1 cellular context compared by ENCODE assay signal in genomic region chr6:34554593-34555322, GRCh38.
A peak's percentile ranks its signal among the peaks of the same experiment; 100 is the strongest.
TF ChIP-seq lines count a peak whose summit lies in the region.

No MANE protein-coding gene starts in this region.

TF ChIP-seq in HepG2, 621 proteins besides CTCF, POLR2A, EP300 and RAD21:
- TF ChIP-seq ZNF292 (CRISPR knock-in tag; IDR thresholded peaks at IDR 0.05; ENCODE audit: borderline replicate concordance, low read depth) (no peak), MTA1 (CRISPR knock-in tag; IDR thresholded peaks at IDR 0.05; ENCODE audit: borderline replicate concordance) (0 out of 2 replicates have a peak, but pooled peaks have one; percentile 15)
TF ChIP-seq in HepG2: peak in this region for 1.
